Comparison of ENCODE assay signal across 16 cellular contexts in the genomic region with DNA sequence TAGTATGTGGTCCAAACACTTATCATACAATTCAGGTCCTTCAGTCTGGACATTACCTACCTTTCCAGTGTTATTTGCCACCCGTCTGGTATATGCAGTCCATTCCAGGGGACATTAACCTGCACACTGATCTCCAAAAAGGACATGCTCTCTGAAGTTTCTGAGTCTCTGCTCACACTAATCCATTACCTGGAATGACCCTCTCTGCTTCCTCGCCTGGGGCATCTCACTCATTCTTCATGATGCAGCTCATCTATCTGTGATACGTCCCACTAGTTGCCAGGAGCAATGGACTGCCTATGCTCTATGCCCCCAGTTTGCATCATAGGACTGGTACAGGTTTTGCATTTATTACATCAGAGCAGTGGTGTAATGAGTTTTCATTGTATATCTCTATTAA. TPM values are rescaled to one million over a fixed set of nuclear protein-coding genes. Genes with fewer than 3 reads are reported as not detected.
DNase-seq lines count a peak whose midpoint lies in the region; ATAC-seq, FAIRE-seq and TF ChIP-seq lines count a peak whose summit lies in the region.
"Had no signal": no experiment of that assay in that cellular context is flagged by ENCODE, and none has a peak within 500 bp of the region (broad histone marks: within the 10 kb centered on the region; RNA-seq: fewer than 3 reads in every experiment).

No MANE protein-coding gene starts in this region.

- no peaks in the 10 kb centered on the region for H4K20me1 ChIP-seq in GM23338 (replicated peaks; ENCODE audit: insufficient read depth)
- H4K20me1 ChIP-seq in neural progenitor cell (ENCODE audit: low read depth), result peaks cover 4% of the 10 kb centered on the region

- H3K4me2 ChIP-seq in GM23338 (peak overlapping the region; percentile 96; the same call in 1 of the 2 replicates), neural progenitor cell (peak overlapping the region; percentile 87)

- H3K9me3 ChIP-seq in endodermal cell (ENCODE audit: control insufficient read depth, low read length) (no peaks in the 10 kb centered on the region), neural progenitor cell (ENCODE audit: low read depth) (no peaks in the 10 kb centered on the region)
- H3K9me3 ChIP-seq: Peyer's patch had no signal

- DNase-seq in GM23338 (ENCODE audit: low spot score) (no peak), NCI-H69 (lab: John Stamatoyannopoulos, UW) (peak; percentile 75), endodermal cell (peak; percentile 17), neural progenitor cell (ENCODE audit: low spot score) (no peak), NCI-H146 treated with DMSO at 0.1 percent for 48 hours (lab: John Stamatoyannopoulos, UW; ENCODE audit: unreplicated experiment) (no peak), urothelium cell line (ENCODE audit: low spot score) (no peak)
- DNase-seq in stimulated activated CD8-positive, alpha-beta memory T cell treated with anti-CD3 and anti-CD28 coated beads, Interleukin-4, amount 100 ng/mL, for 48 hours, result no peak
- DNase-seq: CD4-positive, CD25-positive, alpha-beta regulatory T cell; DND-41; H7; MM.1S; NCI-H1105; NCI-H2029 treated with DMSO at 0.1 percent for 48 hours; Peyer's patch; SHP77 had no signal

- TF ChIP-seq CTCF in GM23338 (conservative IDR thresholded peaks at IDR 0.05; ENCODE audit: low read depth in 2 of 2) (no peak), endodermal cell (conservative IDR thresholded peaks at IDR 0.05) (no peak), neural progenitor cell (IDR thresholded peaks at IDR 0.05) (no peak)

- H3K9me3 Mint-ChIP-seq in GM23338, result no peaks in the 10 kb centered on the region; the same call in 2 of the 3 replicates
- H3K9me3 Mint-ChIP-seq in endodermal cell, result no peaks in the 10 kb centered on the region
- no peaks in the 10 kb centered on the region for H3K9me3 Mint-ChIP-seq in neural progenitor cell

- no peak for FAIRE-seq in urothelium cell line (lab: Jason Lieb, UNC)

- no peak overlapping the region for H3K4me3 ChIP-seq in GM23338
- H3K4me3 ChIP-seq in endodermal cell (ENCODE audit: low read length), result no peak overlapping the region
- no peak overlapping the region for H3K4me3 ChIP-seq in neural progenitor cell
- H3K4me3 ChIP-seq: Peyer's patch had no signal

- H3K9me2 ChIP-seq in GM23338 (ENCODE audit: insufficient read depth), result no peaks in the 10 kb centered on the region

- WGBS in endodermal cell (ENCODE audit: insufficient coverage in 1 of 2, insufficient read length in 1 of 2), 2 experiments, result 91 to 93% methylated on average over 3 of the region's 3 CpGs

- H3K36me3 Mint-ChIP-seq in GM23338 (ENCODE audit: low read depth) (no peaks in the 10 kb centered on the region; the same call in 2 of the 3 replicates), endodermal cell (ENCODE audit: low read depth) (no peaks in the 10 kb centered on the region), neural progenitor cell (peaks cover 10% of the 10 kb centered on the region)
- H3K36me3 Mint-ChIP-seq: CD4-positive, CD25-positive, alpha-beta regulatory T cell had no signal

- H3K27ac ChIP-seq in GM23338 (ENCODE audit: low read depth) (no peak overlapping the region), endodermal cell (ENCODE audit: low read depth, low read length) (no peak overlapping the region), neural progenitor cell (no peak overlapping the region)
- H3K27ac ChIP-seq: Peyer's patch had no signal

- H3K27ac Mint-ChIP-seq in GM23338 (no peak overlapping the region), endodermal cell (no peak overlapping the region), neural progenitor cell (peak overlapping the region; percentile 4)
- H3K27ac Mint-ChIP-seq: CD4-positive, CD25-positive, alpha-beta regulatory T cell had no signal

- H3K79me2 ChIP-seq in GM23338 (replicated peaks; ENCODE audit: insufficient read depth) (peaks cover 4% of the 10 kb centered on the region; the same call in 1 of the 2 replicates), neural progenitor cell (ENCODE audit: low read depth) (no peaks in the 10 kb centered on the region)

- H3K27me3 ChIP-seq in GM23338 (ENCODE audit: insufficient read depth) (peaks cover 36% of the 10 kb centered on the region), endodermal cell (ENCODE audit: control insufficient read depth, insufficient read depth, low read length, poor library complexity, severe bottlenecking) (peaks cover 51% of the 10 kb centered on the region), neural progenitor cell (peaks cover 40% of the 10 kb centered on the region)

- H3K4me3 Mint-ChIP-seq in GM23338 (peak overlapping the region; percentile 91), endodermal cell (no peak overlapping the region), neural progenitor cell (peak overlapping the region; percentile 98)
- H3K4me3 Mint-ChIP-seq: CD4-positive, CD25-positive, alpha-beta regulatory T cell had no signal

- no peaks in the 10 kb centered on the region for H3K36me3 ChIP-seq in GM23338 (ENCODE audit: insufficient read depth)
- no peaks in the 10 kb centered on the region for H3K36me3 ChIP-seq in endodermal cell (ENCODE audit: control insufficient read depth, insufficient read depth, low read length)
- no peaks in the 10 kb centered on the region for H3K36me3 ChIP-seq in neural progenitor cell
- H3K36me3 ChIP-seq: Peyer's patch had no signal

- H3K27me3 Mint-ChIP-seq in GM23338 (ENCODE audit: insufficient read depth, low read depth, poor library complexity) (peaks cover 40% of the 10 kb centered on the region), endodermal cell (ENCODE audit: insufficient read depth) (peaks cover 78% of the 10 kb centered on the region), neural progenitor cell (ENCODE audit: insufficient read depth, low read depth) (peaks cover 6% of the 10 kb centered on the region)

- H3F3A ChIP-seq in GM23338 (replicated peaks; ENCODE audit: low read depth), result peaks cover 28% of the 10 kb centered on the region
- H3F3A ChIP-seq in neural progenitor cell (ENCODE audit: low read depth), result peaks cover 32% of the 10 kb centered on the region

- H3K9ac ChIP-seq in endodermal cell (ENCODE audit: extremely low read depth, low read length, poor library complexity, severe bottlenecking) (no peak overlapping the region), neural progenitor cell (no peak overlapping the region)

- H2AFZ ChIP-seq in GM23338 (no peak overlapping the region), neural progenitor cell (replicated peaks) (no peak overlapping the region)

- H3K4me1 Mint-ChIP-seq in GM23338 (peaks cover 52% of the 10 kb centered on the region), endodermal cell (peaks cover 14% of the 10 kb centered on the region), neural progenitor cell (peaks cover 49% of the 10 kb centered on the region)

- ATAC-seq in GM23338, result no peak
- ATAC-seq: SK-N-SH treated with all-trans-retinoic acid at 6 μM for 48 hours had no signal

- H3K4me1 ChIP-seq in GM23338 (ENCODE audit: insufficient read depth) (peaks cover 52% of the 10 kb centered on the region), endodermal cell (ENCODE audit: control insufficient read depth, insufficient read depth, low read length) (peaks cover 3% of the 10 kb centered on the region), neural progenitor cell (peaks cover 21% of the 10 kb centered on the region)

TF ChIP-seq in GM23338, 12 proteins besides CTCF, POLR2A, EP300 and RAD21 (continues in another document):
- no peak for TF ChIP-seq STAT1 (IDR thresholded peaks at IDR 0.05; ENCODE audit: unreplicated experiment)
- no peak for TF ChIP-seq JUNB (IDR thresholded peaks at IDR 0.05; ENCODE audit: unreplicated experiment)

RNA-seq across cellular contexts. Expression of a gene that starts 5.9 kb away (rescaled TPM):
- total RNA-seq in GM23338 (2014; rRNA removed; shearing (Covaris generic)), result 794 and 802 TPM in 2 replicates
- polyA plus RNA-seq in GM23338 (2016; fragmentation: Nextera tagmentation; extraction: Ambion mirVana), result 355 and 376 TPM in 2 replicates
- 100 to 1,000 TPM; 253 to 304 TPM for total RNA-seq in endodermal cell
- 836 TPM for polyA plus RNA-seq in endodermal cell (2013, experiment 1 of 2)
- 726 TPM for polyA plus RNA-seq in endodermal cell (2013, experiment 2 of 2)
- 362 and 762 TPM in 2 replicates for total RNA-seq in neural progenitor cell (ENCODE audit: low replicate concordance)

RNA-seq across cellular contexts. Expression of a gene that starts 25.4 kb away (rescaled TPM):
- 30.6 and 37.2 TPM in 2 replicates for total RNA-seq in GM23338 (2014; rRNA removed; shearing (Covaris generic))
- 168 and 180 TPM in 2 replicates for polyA plus RNA-seq in GM23338 (2016; fragmentation: Nextera tagmentation; extraction: Ambion mirVana)
- total RNA-seq in endodermal cell (10 to 100 TPM; 16.0 to 21.5 TPM), neural progenitor cell (ENCODE audit: low replicate concordance) (15.2 and 25.3 TPM in 2 replicates)
- polyA plus RNA-seq in endodermal cell (2013, experiment 1 of 2), result 18.5 TPM
- 18.2 TPM for polyA plus RNA-seq in endodermal cell (2013, experiment 2 of 2)

Comparison
In these comparisons a context has a peak if more than half of its experiments do, and no peak if none do; other contexts are left out.
1. DNase-seq: peak in NCI-H69 (single experiment) and endodermal cell (single experiment); none in GM23338 (single experiment), neural progenitor cell (single experiment), NCI-H146 treated with DMSO at 0.1 percent for 48 hours (single experiment), urothelium cell line (single experiment) and stimulated activated CD8-positive, alpha-beta memory T cell treated with anti-CD3 and anti-CD28 coated beads, Interleukin-4, amount 100 ng/mL, for 48 hours (single experiment).